15 cellular contexts compared by ENCODE assay signal in genomic region chr10:7587168-7587864, GRCh38.
A peak's percentile ranks its signal among the peaks of the same experiment; 100 is the strongest.
DNase-seq lines count a peak whose midpoint lies in the region; ATAC-seq and TF ChIP-seq lines count a peak whose summit lies in the region.
"Had no signal": no experiment of that assay in that cellular context is flagged by ENCODE, and none has a peak within 500 bp of the region (broad histone marks: within the 10 kb centered on the region; RNA-seq: fewer than 3 reads in every experiment).

No MANE protein-coding gene starts in this region.

- 82 to 92% (median 88%) methylated on average over 13 of the region's 13 CpGs for WGBS in ovary, 3 donors

- no peak for TF ChIP-seq EP300 in ovary (IDR thresholded peaks at IDR 0.05)

- peak; percentile 53 for ATAC-seq in HG03025 (IDR thresholded peaks at IDR 0.05; ENCODE audit: low FRiP score, unreplicated experiment)
- ATAC-seq: CD8-positive, alpha-beta T cell had no signal

- no peak for TF ChIP-seq POLR2A in ovary (IDR thresholded peaks at IDR 0.05)

- peak; percentile 15 for DNase-seq in DMS53 (lab: John Stamatoyannopoulos, UW)
- DNase-seq in DMS53 treated with DMSO at 0.1 percent for 48 hours (lab: John Stamatoyannopoulos, UW; ENCODE audit: unreplicated experiment), result no peak
- DNase-seq in mesenteric fat pad (ENCODE audit: low spot score), result peak; percentile 55
- no peak for DNase-seq in substantia nigra (lab: John Stamatoyannopoulos, UW)
- DNase-seq in NCI-H1930 (lab: John Stamatoyannopoulos, UW), result no peak
- DNase-seq in ovary, result no peak
- DNase-seq: COR-L47, DMS153, GF-D8, HCEC 1CT, HFFc6, KG1 had no signal

- no peaks in the 10 kb centered on the region for H3K4me1 ChIP-seq in ovary (ENCODE audit: insufficient read depth)

- no peak overlapping the region for H3K27ac ChIP-seq in substantia nigra (ENCODE audit: low read depth, low read length, poor library complexity, severe bottlenecking)
- no peak overlapping the region for H3K27ac ChIP-seq in ovary
- H3K27ac ChIP-seq: 22Rv1 had no signal

- intact Hi-C loops in ovary (cut with DNase I), result no loop called here

- no peak overlapping the region for H3K4me3 ChIP-seq in ovary

- no peak for TF ChIP-seq CTCF in ovary (IDR thresholded peaks at IDR 0.05)

- H3K9me3 ChIP-seq in ovary, result no peaks in the 10 kb centered on the region

- no peaks in the 10 kb centered on the region for H3K27me3 ChIP-seq in ovary

- H3K36me3 ChIP-seq in ovary, result no peaks in the 10 kb centered on the region

Comparison
In these comparisons a context has a peak if more than half of its experiments do, and no peak if none do; other contexts are left out.
1. DNase-seq: peak in DMS53 (single experiment) and mesenteric fat pad (single experiment); none in DMS53 treated with DMSO at 0.1 percent for 48 hours (single experiment), substantia nigra (0 of 49), NCI-H1930 (0 of 2) and ovary (0 of 5).